In genomic region chr22:17257091-17257490, GRCh38 we compare ENCODE assay signal across 12 cellular contexts. TPM values are rescaled to one million over a fixed set of nuclear protein-coding genes. Genes with fewer than 3 reads are reported as not detected.
DNase-seq lines count a peak whose midpoint lies in the region; ATAC-seq and TF ChIP-seq lines count a peak whose summit lies in the region.
"Had no signal": no experiment of that assay in that cellular context is flagged by ENCODE, and none has a peak within 500 bp of the region (broad histone marks: within the 10 kb centered on the region; RNA-seq: fewer than 3 reads in every experiment).

No MANE protein-coding gene starts in this region.

- no peaks in the 10 kb centered on the region for H4K20me1 ChIP-seq in hepatocyte (ENCODE audit: insufficient read depth, poor library complexity, severe bottlenecking)

- DNase-seq in NCI-H748 (lab: John Stamatoyannopoulos, UW; ENCODE audit: unreplicated experiment) (peak; percentile 92), NCI-H748 treated with DMSO at 0.1 percent for 48 hours (lab: John Stamatoyannopoulos, UW) (no peak), NCI-H1694 treated with DMSO at 0.1 percent for 48 hours (lab: John Stamatoyannopoulos, UW) (peak; percentile 21), hepatocyte (ENCODE audit: low spot score) (no peak), gastrocnemius medialis (no peak), superior temporal gyrus (ENCODE audit: extremely low spot score) (no peak), heart right ventricle (no peak)
- DNase-seq: mammary epithelial cell, NCI-H1048, testis had no signal

- H3K9me2 ChIP-seq in hepatocyte (replicated peaks; ENCODE audit: insufficient read depth) = no peaks in the 10 kb centered on the region

- no peak for TF ChIP-seq CTCF in hepatocyte (IDR thresholded peaks at IDR 0.05; ENCODE audit: poor library complexity)
- TF ChIP-seq CTCF in gastrocnemius medialis (IDR thresholded peaks at IDR 0.05 in 4 of 5, conservative IDR thresholded peaks at IDR 0.05 in 1 of 5) = no peak
- no peak for TF ChIP-seq CTCF in heart right ventricle (IDR thresholded peaks at IDR 0.05)

- H3K9me3 ChIP-seq in hepatocyte (ENCODE audit: low read depth) (no peaks in the 10 kb centered on the region), gastrocnemius medialis (no peaks in the 10 kb centered on the region), heart right ventricle (no peaks in the 10 kb centered on the region)
- H3K9me3 ChIP-seq: gastroesophageal sphincter, testis had no signal

- intact Hi-C loops in gastrocnemius medialis (cut with DNase I; ENCODE audit: low total_unique reads) (loop anchor here (5.0 kb wide), 1 partner anchor 85 kb away; no protein-coding TSS in a partner anchor), heart right ventricle (cut with DNase I) (loop anchor here in 1 of 10 donors (5.0 kb wide), 1 partner anchor 50 kb away; no protein-coding TSS in a partner anchor)

- H2AFZ ChIP-seq in hepatocyte = peak overlapping the region; percentile 60

- H3K79me2 ChIP-seq in hepatocyte = no peaks in the 10 kb centered on the region

- peak overlapping the region; percentile 84 for H3K27ac ChIP-seq in hepatocyte
- H3K27ac ChIP-seq in gastrocnemius medialis = peak overlapping the region; percentile 93 to 97 (median 94)
- peak overlapping the region in 4 of 10 donors; percentile 34 to 70 (median 57) for H3K27ac ChIP-seq in heart right ventricle
- H3K27ac ChIP-seq: testis had no signal

- H3K4me1 ChIP-seq in hepatocyte (ENCODE audit: insufficient read depth) = peaks cover 16% of the 10 kb centered on the region
- peaks cover 27 to 33% of the 10 kb centered on the region in 2 donors for H3K4me1 ChIP-seq in gastrocnemius medialis
- peaks cover 0 to 21% (median 8%) of the 10 kb centered on the region in 9 donors for H3K4me1 ChIP-seq in heart right ventricle

- ATAC-seq in gastrocnemius medialis (no peak), SK-N-SH treated with all-trans-retinoic acid at 6 μM for 48 hours (no peak), heart right ventricle (no peak)
- ATAC-seq: gastroesophageal sphincter had no signal

- H3K36me3 ChIP-seq in hepatocyte (replicated peaks; ENCODE audit: insufficient read depth, low read depth) = no peaks in the 10 kb centered on the region
- no peaks in the 10 kb centered on the region for H3K36me3 ChIP-seq in gastrocnemius medialis
- no peaks in the 10 kb centered on the region for H3K36me3 ChIP-seq in heart right ventricle
- H3K36me3 ChIP-seq: gastroesophageal sphincter had no signal

- no peaks in the 10 kb centered on the region for H3K27me3 ChIP-seq in hepatocyte
- H3K27me3 ChIP-seq in gastrocnemius medialis = no peaks in the 10 kb centered on the region
- H3K27me3 ChIP-seq in heart right ventricle = peaks cover 0 to 4% (median 0%) of the 10 kb centered on the region in 7 donors
- H3K27me3 ChIP-seq: testis had no signal

- H3K4me2 ChIP-seq in hepatocyte = peak overlapping the region; percentile 63

- 48% methylated on average over 5 of the region's 5 CpGs for WGBS in hepatocyte (ENCODE audit: low lambda C conversion rate, missing lambda C conversion rate)
- 56 to 63% methylated on average over 5 of the region's 5 CpGs for WGBS in heart right ventricle, 2 donors

- TF ChIP-seq POLR2A in gastrocnemius medialis (IDR thresholded peaks at IDR 0.05) = no peak

- no peak overlapping the region for H3K4me3 ChIP-seq in hepatocyte
- peak overlapping the region in 1 of 4 donors; percentile 41 for H3K4me3 ChIP-seq in gastrocnemius medialis
- no peak overlapping the region for H3K4me3 ChIP-seq in heart right ventricle
- H3K4me3 ChIP-seq: gastroesophageal sphincter, testis had no signal

- in situ Hi-C loops in gastrocnemius medialis (cut with MboI; ENCODE audit: low sequenced_read_pairs in 4 of 4) = no loop called here

TF ChIP-seq in SK-N-SH treated with all-trans-retinoic acid at 6 μM for 48 hours, 23 proteins besides CTCF, POLR2A, EP300 and RAD21:
- no peak for TF ChIP-seq ZNF565 (CRISPR knock-in tag; conservative IDR thresholded peaks at IDR 0.05; ENCODE audit: low read depth)
- TF ChIP-seq BACH2 (CRISPR knock-in tag; IDR thresholded peaks at IDR 0.05; ENCODE audit: borderline replicate concordance) = no peak
- TF ChIP-seq ZC3H10 (CRISPR knock-in tag; IDR thresholded peaks at IDR 0.05) = no peak
- TF ChIP-seq OSR1 (CRISPR knock-in tag; IDR thresholded peaks at IDR 0.05) = no peak
- TF ChIP-seq SNAI2 (CRISPR knock-in tag; IDR thresholded peaks at IDR 0.05) = no peak
- TF ChIP-seq, protein P1, sequence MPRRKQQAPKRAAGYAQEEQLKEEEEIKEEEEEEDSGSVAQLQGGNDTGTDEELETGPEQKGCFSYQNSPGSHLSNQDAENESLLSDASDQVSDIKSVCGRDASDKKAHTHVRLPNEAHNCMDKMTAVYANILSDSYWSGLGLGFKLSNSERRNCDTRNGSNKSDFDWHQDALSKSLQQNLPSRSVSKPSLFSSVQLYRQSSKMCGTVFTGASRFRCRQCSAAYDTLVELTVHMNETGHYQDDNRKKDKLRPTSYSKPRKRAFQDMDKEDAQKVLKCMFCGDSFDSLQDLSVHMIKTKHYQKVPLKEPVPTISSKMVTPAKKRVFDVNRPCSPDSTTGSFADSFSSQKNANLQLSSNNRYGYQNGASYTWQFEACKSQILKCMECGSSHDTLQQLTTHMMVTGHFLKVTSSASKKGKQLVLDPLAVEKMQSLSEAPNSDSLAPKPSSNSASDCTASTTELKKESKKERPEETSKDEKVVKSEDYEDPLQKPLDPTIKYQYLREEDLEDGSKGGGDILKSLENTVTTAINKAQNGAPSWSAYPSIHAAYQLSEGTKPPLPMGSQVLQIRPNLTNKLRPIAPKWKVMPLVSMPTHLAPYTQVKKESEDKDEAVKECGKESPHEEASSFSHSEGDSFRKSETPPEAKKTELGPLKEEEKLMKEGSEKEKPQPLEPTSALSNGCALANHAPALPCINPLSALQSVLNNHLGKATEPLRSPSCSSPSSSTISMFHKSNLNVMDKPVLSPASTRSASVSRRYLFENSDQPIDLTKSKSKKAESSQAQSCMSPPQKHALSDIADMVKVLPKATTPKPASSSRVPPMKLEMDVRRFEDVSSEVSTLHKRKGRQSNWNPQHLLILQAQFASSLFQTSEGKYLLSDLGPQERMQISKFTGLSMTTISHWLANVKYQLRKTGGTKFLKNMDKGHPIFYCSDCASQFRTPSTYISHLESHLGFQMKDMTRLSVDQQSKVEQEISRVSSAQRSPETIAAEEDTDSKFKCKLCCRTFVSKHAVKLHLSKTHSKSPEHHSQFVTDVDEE (CRISPR knock-in tag; IDR thresholded peaks at IDR 0.05) = no peak
- TF ChIP-seq GLIS3 (CRISPR knock-in tag; IDR thresholded peaks at IDR 0.05) = no peak
- no peak for TF ChIP-seq ZNF8 (CRISPR knock-in tag; IDR thresholded peaks at IDR 0.05)
- no peak for TF ChIP-seq ARNTL (CRISPR knock-in tag; IDR thresholded peaks at IDR 0.05; ENCODE audit: borderline replicate concordance, low read depth)
- TF ChIP-seq, protein P2, sequence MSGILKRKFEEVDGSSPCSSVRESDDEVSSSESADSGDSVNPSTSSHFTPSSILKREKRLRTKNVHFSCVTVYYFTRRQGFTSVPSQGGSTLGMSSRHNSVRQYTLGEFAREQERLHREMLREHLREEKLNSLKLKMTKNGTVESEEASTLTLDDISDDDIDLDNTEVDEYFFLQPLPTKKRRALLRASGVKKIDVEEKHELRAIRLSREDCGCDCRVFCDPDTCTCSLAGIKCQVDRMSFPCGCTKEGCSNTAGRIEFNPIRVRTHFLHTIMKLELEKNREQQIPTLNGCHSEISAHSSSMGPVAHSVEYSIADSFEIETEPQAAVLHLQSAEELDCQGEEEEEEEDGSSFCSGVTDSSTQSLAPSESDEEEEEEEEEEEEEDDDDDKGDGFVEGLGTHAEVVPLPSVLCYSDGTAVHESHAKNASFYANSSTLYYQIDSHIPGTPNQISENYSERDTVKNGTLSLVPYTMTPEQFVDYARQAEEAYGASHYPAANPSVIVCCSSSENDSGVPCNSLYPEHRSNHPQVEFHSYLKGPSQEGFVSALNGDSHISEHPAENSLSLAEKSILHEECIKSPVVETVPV (CRISPR knock-in tag; IDR thresholded peaks at IDR 0.05) = no peak
- TF ChIP-seq, protein P3, sequence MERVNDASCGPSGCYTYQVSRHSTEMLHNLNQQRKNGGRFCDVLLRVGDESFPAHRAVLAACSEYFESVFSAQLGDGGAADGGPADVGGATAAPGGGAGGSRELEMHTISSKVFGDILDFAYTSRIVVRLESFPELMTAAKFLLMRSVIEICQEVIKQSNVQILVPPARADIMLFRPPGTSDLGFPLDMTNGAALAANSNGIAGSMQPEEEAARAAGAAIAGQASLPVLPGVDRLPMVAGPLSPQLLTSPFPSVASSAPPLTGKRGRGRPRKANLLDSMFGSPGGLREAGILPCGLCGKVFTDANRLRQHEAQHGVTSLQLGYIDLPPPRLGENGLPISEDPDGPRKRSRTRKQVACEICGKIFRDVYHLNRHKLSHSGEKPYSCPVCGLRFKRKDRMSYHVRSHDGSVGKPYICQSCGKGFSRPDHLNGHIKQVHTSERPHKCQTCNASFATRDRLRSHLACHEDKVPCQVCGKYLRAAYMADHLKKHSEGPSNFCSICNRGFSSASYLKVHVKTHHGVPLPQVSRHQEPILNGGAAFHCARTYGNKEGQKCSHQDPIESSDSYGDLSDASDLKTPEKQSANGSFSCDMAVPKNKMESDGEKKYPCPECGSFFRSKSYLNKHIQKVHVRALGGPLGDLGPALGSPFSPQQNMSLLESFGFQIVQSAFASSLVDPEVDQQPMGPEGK (CRISPR knock-in tag; IDR thresholded peaks at IDR 0.05; ENCODE audit: borderline replicate concordance) = no peak
- TF ChIP-seq ESRRG (CRISPR knock-in tag; IDR thresholded peaks at IDR 0.05) = no peak
- no peak for TF ChIP-seq CSDC2 (CRISPR knock-in tag; IDR thresholded peaks at IDR 0.05)

RNA-seq across cellular contexts. Expression of gene ADA2, which starts 37.9 kb away (rescaled TPM):
- total RNA-seq in hepatocyte = 12.1 and 17.5 TPM in 2 replicates
- polyA plus RNA-seq in hepatocyte = 13.8 and 14.1 TPM in 2 replicates
- 1 to 10 TPM; 2.2 to 3.4 (median 2.7) TPM for total RNA-seq in gastrocnemius medialis
- total RNA-seq in heart right ventricle = 100 to 1,000 TPM in 3 of 10 donors, 10 to 100 TPM in 7; 18.1 to 126 (median 78.2) TPM
- polyA plus RNA-seq in heart right ventricle = 10 to 100 TPM; 11.0 to 11.8 TPM

Comparison
In these comparisons a context has a peak if more than half of its experiments do, and no peak if none do; other contexts are left out.
1. DNase-seq: peak in NCI-H748 (single experiment) and NCI-H1694 treated with DMSO at 0.1 percent for 48 hours (single experiment); none in NCI-H748 treated with DMSO at 0.1 percent for 48 hours (single experiment), hepatocyte (single experiment), gastrocnemius medialis (0 of 2), superior temporal gyrus (single experiment) and heart right ventricle (0 of 2).